8 cellular contexts compared by ENCODE assay signal in the genomic region with DNA sequence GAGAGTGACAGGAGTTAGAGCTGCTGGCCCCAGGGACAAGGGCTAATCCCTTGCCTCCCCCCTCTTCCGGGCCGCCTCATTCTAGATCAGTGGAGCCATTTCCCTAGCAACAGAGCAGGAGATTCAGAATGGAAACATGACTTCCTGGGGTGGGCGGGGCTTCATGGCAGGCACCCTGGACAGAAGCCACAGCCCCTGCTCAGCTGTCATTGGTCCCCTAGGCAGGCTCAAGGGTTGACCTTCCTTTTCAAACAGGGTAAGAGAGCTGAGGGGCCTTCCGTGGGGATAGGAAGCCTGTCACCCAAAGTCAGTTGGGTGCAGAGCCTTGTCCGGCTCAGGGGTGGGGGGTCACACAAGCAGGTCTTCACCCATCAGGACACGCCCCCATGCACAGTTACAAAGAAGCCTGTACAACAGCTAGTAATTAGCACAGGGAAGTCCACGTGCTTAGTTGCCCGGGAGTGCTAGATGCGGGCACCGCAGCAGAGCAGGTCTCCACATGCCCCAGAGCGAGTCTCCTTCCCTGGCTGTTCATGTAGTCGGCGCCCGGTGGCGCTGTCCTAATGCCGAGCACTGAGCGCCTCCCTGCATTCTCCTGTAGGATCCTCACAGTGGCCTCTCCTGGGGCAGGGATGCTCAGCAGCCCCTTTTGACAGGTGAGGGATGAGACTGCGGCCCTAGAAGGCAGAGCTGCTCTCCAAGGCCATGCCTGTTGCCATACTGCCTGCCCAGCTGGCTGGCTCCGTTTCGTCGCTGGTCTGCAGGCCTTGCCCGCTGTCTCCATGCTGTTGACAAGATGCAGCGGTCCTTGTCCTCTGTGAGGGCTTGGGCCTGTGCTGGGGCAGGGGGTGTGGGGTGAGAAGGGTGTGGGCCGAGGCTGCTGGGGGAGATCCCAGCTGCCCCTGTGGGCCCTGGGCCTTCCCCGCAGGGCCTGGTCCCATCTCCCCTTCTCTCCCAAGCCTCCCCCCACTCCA. TPM values are rescaled to one million over a fixed set of nuclear protein-coding genes. Genes with fewer than 3 reads are reported as not detected.
DNase-seq lines count a peak whose midpoint lies in the region; ATAC-seq and TF ChIP-seq lines count a peak whose summit lies in the region.

No MANE protein-coding gene starts in this region.

- DNase-seq in H4 (ENCODE audit: low spot score) (peak; percentile 71), NCI-H226 (peak; percentile 21), foreskin melanocyte (peak; percentile 83), osteoblast (ENCODE audit: insufficient read length, low spot score, missing footprints) (peak; percentile 98)
- DNase-seq in activated CD8-positive, alpha-beta T cell treated with anti-CD3 and anti-CD28 coated beads for 36 hours: peak; percentile 76

- H3K27me3 Mint-ChIP-seq in activated CD8-positive, alpha-beta T cell treated with anti-CD3 and anti-CD28 coated beads for 36 hours: no peaks in the 10 kb centered on the region

- POLR2A ChIA-PET in activated CD8-positive, alpha-beta T cell treated with anti-CD3 and anti-CD28 coated beads for 36 hours (lab: Charles Lee): interaction anchor here (0.8 to 1.4 kb wide), 4 partner anchors 9 to 21 kb away, joined by 3 to 6 read pairs (median 4); no protein-coding TSS in a partner anchor

- peaks cover 98% of the 10 kb centered on the region for H4K20me1 ChIP-seq in BLaER1
- H4K20me1 ChIP-seq in osteoblast (ENCODE audit: insufficient read depth, low read length): peaks cover 46% of the 10 kb centered on the region

- TF ChIP-seq CTCF in activated CD8-positive, alpha-beta T cell treated with anti-CD3 and anti-CD28 coated beads for 36 hours (IDR thresholded peaks at IDR 0.05): no peak
- TF ChIP-seq CTCF in osteoblast (IDR thresholded peaks at IDR 0.05; ENCODE audit: extremely low read depth, low read depth, low read length): no peak

- H3K79me2 ChIP-seq in osteoblast (ENCODE audit: insufficient read depth, low read length): peaks cover 67% of the 10 kb centered on the region

- peaks cover 30% of the 10 kb centered on the region for H3K4me1 Mint-ChIP-seq in activated CD8-positive, alpha-beta T cell treated with anti-CD3 and anti-CD28 coated beads for 36 hours (ENCODE audit: low read depth)

- peak overlapping the region; percentile 95 for H3K27ac ChIP-seq in BLaER1
- peak overlapping the region; percentile 24 for H3K27ac ChIP-seq in osteoblast (ENCODE audit: low read depth, low read length)

- peaks cover 10% of the 10 kb centered on the region for H3K36me3 Mint-ChIP-seq in activated CD8-positive, alpha-beta T cell treated with anti-CD3 and anti-CD28 coated beads for 36 hours (ENCODE audit: low read depth)

- H3K4me2 ChIP-seq in BLaER1 (peak overlapping the region; percentile 99), osteoblast (ENCODE audit: insufficient read depth, low read length) (no peak overlapping the region)

- H3K9me3 ChIP-seq in BLaER1: no peaks in the 10 kb centered on the region
- H3K9me3 ChIP-seq in osteoblast (ENCODE audit: low read depth, low read length): no peaks in the 10 kb centered on the region

- no peak overlapping the region for H2AFZ ChIP-seq in osteoblast (ENCODE audit: low read length)

- H3K4me3 ChIP-seq in BLaER1 (peak overlapping the region; percentile 96), osteoblast (ENCODE audit: insufficient read depth, low read length) (no peak overlapping the region)

- H3K4me1 ChIP-seq in BLaER1: peaks cover 83% of the 10 kb centered on the region
- peaks cover 17% of the 10 kb centered on the region for H3K4me1 ChIP-seq in osteoblast (ENCODE audit: insufficient read depth, low read length)

- no peaks in the 10 kb centered on the region for H3K9me3 Mint-ChIP-seq in activated CD8-positive, alpha-beta T cell treated with anti-CD3 and anti-CD28 coated beads for 36 hours

- no peak overlapping the region for H3K4me3 Mint-ChIP-seq in activated CD8-positive, alpha-beta T cell treated with anti-CD3 and anti-CD28 coated beads for 36 hours

- CTCF ChIA-PET in activated CD8-positive, alpha-beta T cell treated with anti-CD3 and anti-CD28 coated beads for 36 hours (lab: Charles Lee): interaction anchor here (1.4 kb wide), 1 partner anchor 33 kb away, joined by 4 read pairs; no protein-coding TSS in a partner anchor

- H3K9ac ChIP-seq in BLaER1: peak overlapping the region; percentile 87

- H3K27me3 ChIP-seq in BLaER1 (no peaks in the 10 kb centered on the region), osteoblast (ENCODE audit: insufficient read depth, low read length) (no peaks in the 10 kb centered on the region)

- peak; percentile 48 for ATAC-seq in activated CD8-positive, alpha-beta T cell treated with anti-CD3 and anti-CD28 coated beads for 36 hours
- no peak for ATAC-seq in GM19023 (IDR thresholded peaks at IDR 0.05; ENCODE audit: unreplicated experiment)
- no peak for ATAC-seq in GM19035 (IDR thresholded peaks at IDR 0.05; ENCODE audit: unreplicated experiment)

- peaks cover 43% of the 10 kb centered on the region for H3K36me3 ChIP-seq in BLaER1
- H3K36me3 ChIP-seq in osteoblast (ENCODE audit: insufficient read depth, low read length): peaks cover 4% of the 10 kb centered on the region

- H3K27ac Mint-ChIP-seq in activated CD8-positive, alpha-beta T cell treated with anti-CD3 and anti-CD28 coated beads for 36 hours: no peak overlapping the region

- intact Hi-C loops in activated CD8-positive, alpha-beta T cell treated with anti-CD3 and anti-CD28 coated beads for 36 hours (cut with micrococcal nuclease): no loop called here

RNA-seq across cellular contexts. Expression of gene TMEM201, which starts 5.1 kb away (rescaled TPM):
- 3.9 and 5.0 TPM in 2 replicates for total RNA-seq in H4 (2014; rRNA removed; shearing (Covaris generic))
- total RNA-seq in activated CD8-positive, alpha-beta T cell treated with anti-CD3 and anti-CD28 coated beads for 36 hours: 10 to 100 TPM; 16.2 to 18.1 TPM
- total RNA-seq in osteoblast: 5.9 and 6.2 TPM in 2 replicates

RNA-seq across cellular contexts. Expression of gene SLC25A33, which starts 54.5 kb away (rescaled TPM):
- 13.1 and 13.4 TPM in 2 replicates for total RNA-seq in H4 (2014; rRNA removed; shearing (Covaris generic))
- 1 to 10 TPM; 5.7 to 5.9 TPM for total RNA-seq in activated CD8-positive, alpha-beta T cell treated with anti-CD3 and anti-CD28 coated beads for 36 hours
- total RNA-seq in osteoblast: 7.2 and 8.0 TPM in 2 replicates

RNA-seq across cellular contexts. Expression of gene PIK3CD, which starts 57.8 kb away (rescaled TPM):
- total RNA-seq in H4 (2014; rRNA removed; shearing (Covaris generic)): 2.3 and 3.1 TPM in 2 replicates
- total RNA-seq in activated CD8-positive, alpha-beta T cell treated with anti-CD3 and anti-CD28 coated beads for 36 hours: 100 to 1,000 TPM; 152 to 158 TPM
- total RNA-seq in osteoblast: 12.7 and 14.1 TPM in 2 replicates

Comparison
In these comparisons a context has a peak if more than half of its experiments do, and no peak if none do; other contexts are left out.
1. DNase-seq: peak in every context shown above with its lines; median percentile 98 in osteoblast; 83 in foreskin melanocyte; 76 in activated CD8-positive, alpha-beta T cell treated with anti-CD3 and anti-CD28 coated beads for 36 hours; 71 in H4; 21 in NCI-H226.
2. RNA of gene PIK3CD, which starts 57.8 kb away (total RNA-seq): 152 to 158 TPM in activated CD8-positive, alpha-beta T cell treated with anti-CD3 and anti-CD28 coated beads for 36 hours; 12.7 to 14.1 TPM in osteoblast and 2.3 to 3.1 TPM in H4; every median in the first group is over 10 times any median in the second.